Comparison of ENCODE assay signal across 1 cellular context in genomic region chr16:30016555-30017276, GRCh38.
TF ChIP-seq lines count a peak whose summit lies in the region.

No MANE protein-coding gene starts in this region.

TF ChIP-seq in HepG2, 621 proteins besides CTCF, POLR2A, EP300 and RAD21 (continued from another document):
- TF ChIP-seq GATAD2A (CRISPR knock-in tag; IDR thresholded peaks at IDR 0.05) (peak; percentile 82), RXRB (CRISPR knock-in tag; IDR thresholded peaks at IDR 0.05; ENCODE audit: borderline replicate concordance) (peak; percentile 61; the same call in 1 of the 2 replicates), ZNF407 (CRISPR knock-in tag; IDR thresholded peaks at IDR 0.05; ENCODE audit: not compliant biosample characterization) (no peak), ZNF263 (CRISPR knock-in tag; IDR thresholded peaks at IDR 0.05) (no peak), MIER3 (CRISPR knock-in tag; IDR thresholded peaks at IDR 0.05; ENCODE audit: borderline replicate concordance) (0 out of 2 replicates have a peak, but pooled peaks have one; percentile 26), SAP130 (CRISPR knock-in tag; IDR thresholded peaks at IDR 0.05; ENCODE audit: low read depth) (peak; percentile 49; the same call in 1 of the 2 replicates), ZNF501 (CRISPR knock-in tag; IDR thresholded peaks at IDR 0.05) (peak; percentile 69), ZNF616 (CRISPR knock-in tag; IDR thresholded peaks at IDR 0.05; ENCODE audit: low read depth) (no peak), DPF2 (CRISPR knock-in tag; IDR thresholded peaks at IDR 0.05; ENCODE audit: borderline replicate concordance, low read depth) (peak; percentile 60; the same call in 1 of the 2 replicates), HNF1B (CRISPR knock-in tag; IDR thresholded peaks at IDR 0.05) (0 out of 2 replicates have a peak, but pooled peaks have one; percentile 26)
TF ChIP-seq in HepG2: peak in this region for 55.
